In genomic region chr1:173341307-173341706, GRCh38 we compare ENCODE assay signal across 22 cellular contexts.
A peak's percentile ranks its signal among the peaks of the same experiment; 100 is the strongest.
DNase-seq lines count a peak whose midpoint lies in the region; ATAC-seq and TF ChIP-seq lines count a peak whose summit lies in the region.
"Had no signal": no experiment of that assay in that cellular context is flagged by ENCODE, and none has a peak within 500 bp of the region (broad histone marks: within the 10 kb centered on the region; RNA-seq: fewer than 3 reads in every experiment).

No MANE protein-coding gene starts in this region.

- H3K27me3 Mint-ChIP-seq in activated T-cell treated with anti-CD3 and anti-CD28 coated beads, Interleukin-2, amount 50 U/mL, for 24 hours, result no peaks in the 10 kb centered on the region

- no peaks in the 10 kb centered on the region for H3K36me3 Mint-ChIP-seq in activated T-cell treated with anti-CD3 and anti-CD28 coated beads, Interleukin-2, amount 50 U/mL, for 24 hours (ENCODE audit: low read depth)

- no peak overlapping the region for H3K4me3 Mint-ChIP-seq in activated T-cell treated with anti-CD3 and anti-CD28 coated beads, Interleukin-2, amount 50 U/mL, for 24 hours
- H3K4me3 Mint-ChIP-seq: natural killer cell had no signal

- TF ChIP-seq CTCF in cardiac fibroblast (IDR thresholded peaks at IDR 0.05; ENCODE audit: low read depth, low read length), result no peak

- DNase-seq in A172 (ENCODE audit: low spot score), result peak; percentile 86
- peak; percentile 60 for DNase-seq in HT1080 (ENCODE audit: low read depth)
- peak; percentile 53 to 62 for DNase-seq in cardiac fibroblast (ENCODE audit: low read depth in 2 of 2)
- DNase-seq in left ventricle myocardium superior, result peak; percentile 37
- DNase-seq in activated T-cell treated with anti-CD3 and anti-CD28 coated beads, Interleukin-2, amount 50 U/mL, for 24 hours, result no peak
- no peak for DNase-seq in dermis blood vessel endothelial cell
- DNase-seq: activated CD4-positive, alpha-beta T cell treated with anti-CD3 and anti-CD28 coated beads for 1 hour; activated CD8-positive, alpha-beta memory T cell treated with anti-CD3 and anti-CD28 coated beads, Interleukin-2, amount 50 U/mL, for 4 hours; activated naive CD4-positive, alpha-beta T cell treated with anti-CD3 and anti-CD28 coated beads, Interleukin-2, amount 50 U/mL, for 16 hours; cerebellar nuclear complex; GDM1; GOT3; lower lobe of right lung; natural killer cell; NCI-H748 treated with DMSO at 0.1 percent for 48 hours; stimulated activated CD4-positive, alpha-beta T cell treated with anti-CD3 and anti-CD28 coated beads, Interleukin-2, amount 100 ng/mL, for 24 hours; T-helper 2 cell; testis had no signal

- H3K4me3 ChIP-seq in cardiac fibroblast (replicated peaks in 1 of 2; ENCODE audit: low read depth in 2 of 2, low read length in 2 of 2), result no peak overlapping the region
- H3K4me3 ChIP-seq: A549, lower lobe of right lung, testis had no signal

- no peaks in the 10 kb centered on the region for H3K9me3 Mint-ChIP-seq in activated T-cell treated with anti-CD3 and anti-CD28 coated beads, Interleukin-2, amount 50 U/mL, for 24 hours
- H3K9me3 Mint-ChIP-seq: natural killer cell had no signal

- H3K27ac Mint-ChIP-seq in activated T-cell treated with anti-CD3 and anti-CD28 coated beads, Interleukin-2, amount 50 U/mL, for 24 hours, result no peak overlapping the region
- H3K27ac Mint-ChIP-seq: natural killer cell had no signal

- H3K4me1 Mint-ChIP-seq in activated T-cell treated with anti-CD3 and anti-CD28 coated beads, Interleukin-2, amount 50 U/mL, for 24 hours (ENCODE audit: low read depth), result no peaks in the 10 kb centered on the region
- H3K4me1 Mint-ChIP-seq: natural killer cell had no signal

- peak; percentile 92 for ATAC-seq in left ventricle myocardium superior
- ATAC-seq in GM19463 (IDR thresholded peaks at IDR 0.05; ENCODE audit: unreplicated experiment), result no peak
- ATAC-seq in HG03025 (IDR thresholded peaks at IDR 0.05; ENCODE audit: low FRiP score, unreplicated experiment), result no peak
- ATAC-seq: A549, lower lobe of right lung, natural killer cell, Panc1 had no signal

- intact Hi-C loops in left ventricle myocardium superior (cut with micrococcal nuclease), result no loop called here

Comparison
In these comparisons a context has a peak if more than half of its experiments do, and no peak if none do; other contexts are left out.
1. DNase-seq: peak in A172 (single experiment), HT1080 (single experiment), cardiac fibroblast (2 of 2) and left ventricle myocardium superior (single experiment); none in activated T-cell treated with anti-CD3 and anti-CD28 coated beads, Interleukin-2, amount 50 U/mL, for 24 hours (single experiment) and dermis blood vessel endothelial cell (single experiment).